Comparison of ENCODE assay signal across 21 cellular contexts in genomic region chr1:178918955-178919354, GRCh38. TPM values are rescaled to one million over a fixed set of nuclear protein-coding genes. Genes with fewer than 3 reads are reported as not detected.
"Had no signal": no experiment of that assay in that cellular context is flagged by ENCODE, and none has a peak within 500 bp of the region (broad histone marks: within the 10 kb centered on the region; RNA-seq: fewer than 3 reads in every experiment).

No MANE protein-coding gene starts in this region.

- H3K36me3 ChIP-seq: ascending aorta, breast epithelium had no signal

- H3K9me3 ChIP-seq: ascending aorta, esophagus muscularis mucosa, transverse colon, vagina had no signal

- H3K27me3 Mint-ChIP-seq: activated naive CD4-positive, alpha-beta T cell treated with anti-CD3 and anti-CD28 coated beads, Interleukin-2, amount 10 ng/mL, durations not matched to agents 7 days and 5 days; activated naive CD8-positive, alpha-beta T cell treated with anti-CD3 and anti-CD28 coated beads, Interleukin-2, amount 50 U/mL, for 24 hours; progenitor cell of endocrine pancreas; stimulated activated naive CD8-positive, alpha-beta T cell treated with anti-CD3 and anti-CD28 coated beads, Interleukin-15, Interleukin-2, amounts not matched to agents 100 ng/mL and 50 ng/mL, for 24 hours had no signal

- H3K4me3 Mint-ChIP-seq: activated CD8-positive, alpha-beta memory T cell treated with anti-CD3 and anti-CD28 coated beads, Interleukin-2, amount 10 ng/mL, durations not matched to agents 7 days and 5 days; activated naive CD4-positive, alpha-beta T cell treated with anti-CD3 and anti-CD28 coated beads, Interleukin-2, amount 10 ng/mL, durations not matched to agents 7 days and 5 days; activated naive CD8-positive, alpha-beta T cell treated with anti-CD3 and anti-CD28 coated beads, Interleukin-2, amount 50 U/mL, for 24 hours; stimulated activated naive CD8-positive, alpha-beta T cell treated with anti-CD3 and anti-CD28 coated beads, Interleukin-15, Interleukin-2, amounts not matched to agents 100 ng/mL and 50 ng/mL, for 24 hours had no signal

- ATAC-seq: activated CD8-positive, alpha-beta memory T cell treated with anti-CD3 and anti-CD28 coated beads, Interleukin-2, amount 10 ng/mL, durations not matched to agents 7 days and 5 days; activated naive CD8-positive, alpha-beta T cell treated with anti-CD3 and anti-CD28 coated beads, Interleukin-2, amount 50 U/mL, for 24 hours; heart right ventricle had no signal

- H3K4me1 ChIP-seq: ascending aorta, breast epithelium, vagina had no signal

- H3K36me3 Mint-ChIP-seq: activated CD8-positive, alpha-beta memory T cell treated with anti-CD3 and anti-CD28 coated beads, Interleukin-2, amount 10 ng/mL, durations not matched to agents 7 days and 5 days had no signal

- H3K4me1 Mint-ChIP-seq: activated CD8-positive, alpha-beta memory T cell treated with anti-CD3 and anti-CD28 coated beads, Interleukin-2, amount 10 ng/mL, durations not matched to agents 7 days and 5 days; activated naive CD8-positive, alpha-beta T cell treated with anti-CD3 and anti-CD28 coated beads, Interleukin-2, amount 50 U/mL, for 24 hours had no signal

- H3K27ac Mint-ChIP-seq: activated CD8-positive, alpha-beta memory T cell treated with anti-CD3 and anti-CD28 coated beads, Interleukin-2, amount 10 ng/mL, durations not matched to agents 7 days and 5 days; activated naive CD4-positive, alpha-beta T cell treated with anti-CD3 and anti-CD28 coated beads, Interleukin-2, amount 10 ng/mL, durations not matched to agents 7 days and 5 days; activated naive CD8-positive, alpha-beta T cell treated with anti-CD3 and anti-CD28 coated beads, Interleukin-2, amount 50 U/mL, for 24 hours; activated T-helper 2 cell treated with anti-CD3 and anti-CD28 coated beads, Interferon-gamma antibody, Interleukin-2, Interleukin-4, amounts not matched to agents 10 μg/mL and 5 μg/mL and 100 μg/mL, durations not matched to agents 14 hours and 24 hours and 36 hours; stimulated activated naive CD8-positive, alpha-beta T cell treated with anti-CD3 and anti-CD28 coated beads, Interleukin-15, Interleukin-2, amounts not matched to agents 100 ng/mL and 50 ng/mL, for 24 hours had no signal

- H3K9me3 Mint-ChIP-seq: activated naive CD4-positive, alpha-beta T cell treated with anti-CD3 and anti-CD28 coated beads, Interleukin-2, amount 10 ng/mL, durations not matched to agents 7 days and 5 days; activated T-helper 2 cell treated with anti-CD3 and anti-CD28 coated beads, Interferon-gamma antibody, Interleukin-2, Interleukin-4, amounts not matched to agents 10 μg/mL and 5 μg/mL and 100 μg/mL, durations not matched to agents 14 hours and 24 hours and 36 hours; stimulated activated naive CD8-positive, alpha-beta T cell treated with anti-CD3 and anti-CD28 coated beads, Interleukin-15, Interleukin-2, amounts not matched to agents 100 ng/mL and 50 ng/mL, for 24 hours had no signal

- H3K27ac ChIP-seq: ascending aorta, breast epithelium, skin epidermis, vagina, WERI-Rb-1 had no signal

- H3K27me3 ChIP-seq: ascending aorta, breast epithelium, esophagus muscularis mucosa, heart right ventricle, transverse colon, vagina had no signal

- H3K4me3 ChIP-seq: ascending aorta, breast epithelium, heart right ventricle, skin epidermis, transverse colon, vagina had no signal

- DNase-seq: activated CD4-positive, alpha-beta T cell treated with anti-CD3 and anti-CD28 coated beads, Interleukin-2, amount 50 U/mL, for 48 hours; activated CD8-positive, alpha-beta memory T cell treated with anti-CD3 and anti-CD28 coated beads, Interleukin-2, amount 10 ng/mL, durations not matched to agents 7 days and 5 days; activated naive CD4-positive, alpha-beta T cell treated with anti-CD3 and anti-CD28 coated beads, Interleukin-2, amount 10 ng/mL, durations not matched to agents 7 days and 5 days; activated naive CD8-positive, alpha-beta T cell treated with anti-CD3 and anti-CD28 coated beads, Interleukin-2, amount 50 U/mL, for 24 hours; cerebellar nuclear complex; effector CD4-positive, alpha-beta T cell; occipital lobe; T-helper 2 cell; transverse colon; WERI-Rb-1 had no signal

RNA-seq across cellular contexts. Expression of gene ANGPTL1, which starts 48.1 kb away (rescaled TPM):
- total RNA-seq: activated CD8-positive, alpha-beta memory T cell treated with anti-CD3 and anti-CD28 coated beads, Interleukin-2, amount 10 ng/mL, durations not matched to agents 7 days and 5 days; activated T-helper 2 cell treated with anti-CD3 and anti-CD28 coated beads, Interferon-gamma antibody, Interleukin-2, Interleukin-4, amounts not matched to agents 10 μg/mL and 5 μg/mL and 100 μg/mL, durations not matched to agents 14 hours and 24 hours and 36 hours; kidney epithelial cell had no signal
- polyA plus RNA-seq: neural cell had no signal
